In the genomic region with DNA sequence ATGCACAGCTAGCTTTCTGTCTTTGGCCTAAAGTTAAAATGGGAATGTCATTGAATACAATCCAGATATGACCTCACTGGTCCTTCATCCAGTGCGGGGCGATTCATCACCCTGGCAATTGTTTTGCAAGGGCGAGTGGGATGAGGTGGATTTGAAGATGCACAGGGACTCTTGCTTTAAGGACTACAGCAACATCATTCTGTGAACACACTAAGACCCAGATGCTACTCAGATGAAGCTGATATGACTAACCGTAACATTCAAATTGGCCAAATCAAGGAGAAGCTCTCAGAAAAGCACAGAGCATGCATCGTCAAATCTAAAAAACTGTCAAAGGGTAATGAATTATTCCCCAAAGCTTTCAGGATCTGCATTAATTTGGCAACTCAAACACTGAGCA, we compare ENCODE assay signal across 14 cellular contexts. TPM values are rescaled to one million over a fixed set of nuclear protein-coding genes. Genes with fewer than 3 reads are reported as not detected.
DNase-seq lines count a peak whose midpoint lies in the region; ATAC-seq, FAIRE-seq and TF ChIP-seq lines count a peak whose summit lies in the region.
"Had no signal": no experiment of that assay in that cellular context is flagged by ENCODE, and none has a peak within 500 bp of the region (broad histone marks: within the 10 kb centered on the region; RNA-seq: fewer than 3 reads in every experiment).

No MANE protein-coding gene starts in this region.

- H3K4me1 Mint-ChIP-seq in activated T-cell treated with anti-CD3 and anti-CD28 coated beads, Interleukin-2, amount 50 U/mL, for 72 hours (ENCODE audit: low read depth): peaks cover 25% of the 10 kb centered on the region
- peaks cover 28% of the 10 kb centered on the region for H3K4me1 Mint-ChIP-seq in activated T-cell treated with anti-CD3 and anti-CD28 coated beads, Interleukin-2, amount 50 U/mL, for 24 hours (ENCODE audit: low read depth)

- no peak for TF ChIP-seq EP300 in H1 (IDR thresholded peaks at IDR 0.05; ENCODE audit: borderline replicate concordance in 1 of 2, low read depth in 2 of 2, low read length in 2 of 2)

- no peak overlapping the region for H4K91ac ChIP-seq in H1 (replicated peaks; ENCODE audit: insufficient read length, low read length)

- H3K79me2 ChIP-seq in H1 (ENCODE audit: control insufficient read depth in 1 of 2, insufficient read depth in 2 of 2, low read length in 2 of 2): no peaks in the 10 kb centered on the region

- no peak overlapping the region for H3K23ac ChIP-seq in H1 (ENCODE audit: insufficient read length)

- no peak overlapping the region for H2BK5ac ChIP-seq in H1 (ENCODE audit: low read depth, low read length)

- TF ChIP-seq POLR2A in H1 (IDR thresholded peaks at IDR 0.05; ENCODE audit: control extremely low read depth in 1 of 2, low read depth in 2 of 2, low read length in 2 of 2): no peak
- TF ChIP-seq POLR2A in gastrocnemius medialis (IDR thresholded peaks at IDR 0.05): no peak

- no peak overlapping the region for H2AFZ ChIP-seq in H1 (ENCODE audit: low read length)

- no peaks in the 10 kb centered on the region for H3K79me1 ChIP-seq in H1 (ENCODE audit: low read depth, low read length)

- 95% methylated on average over 5 of the region's 5 CpGs; no CpG with 5 or more reads in 1 of the 2 experiments for WGBS in H1 (ENCODE audit: extremely low coverage in 1 of 2, insufficient coverage in 1 of 2, insufficient read length in 1 of 2, insufficient replicate concordance in 2 of 2, low coverage in 1 of 2, low lambda C conversion rate in 2 of 2, missing lambda C conversion rate in 1 of 2), 2 experiments
- WGBS in lung, 2 donors: 73 to 75% methylated on average over 5 of the region's 5 CpGs

- H4K20me1 ChIP-seq in H1 (replicated peaks in 1 of 2; ENCODE audit: control insufficient read depth in 1 of 2, insufficient read depth in 2 of 2, low read length in 2 of 2): no peaks in the 10 kb centered on the region

- H3K9ac ChIP-seq in H1 (replicated peaks in 1 of 4; ENCODE audit: extremely low read depth in 1 of 4, low read depth in 3 of 4, low read length in 3 of 4): no peak overlapping the region

- no peak overlapping the region for H3K4me2 ChIP-seq in H1 (ENCODE audit: insufficient read depth in 1 of 2, low read depth in 2 of 2, low read length in 2 of 2)
- H3K4me2 ChIP-seq: A549 had no signal

- no peak overlapping the region for H2BK120ac ChIP-seq in H1 (replicated peaks; ENCODE audit: low read depth, low read length)

- no peak for TF ChIP-seq RAD21 in H1 (IDR thresholded peaks at IDR 0.05 in 1 of 2, conservative IDR thresholded peaks at IDR 0.05 in 1 of 2; ENCODE audit: low read depth in 2 of 2, low read length in 2 of 2)

- H3K4me1 ChIP-seq in H1 (replicated peaks in 1 of 4; ENCODE audit: control insufficient read depth in 3 of 4, insufficient read depth in 4 of 4, low read length in 3 of 4) (peaks cover 0 to 2% (median 0%) of the 10 kb centered on the region in 4 experiments; a peak in 2 of 7 replicates), lung (ENCODE audit: control insufficient read depth in 2 of 2, insufficient read depth in 2 of 2, low read length in 2 of 2) (peaks cover 0 to 3% of the 10 kb centered on the region in 2 donors), upper lobe of right lung (peaks cover 11% of the 10 kb centered on the region), gastrocnemius medialis (no peaks in the 10 kb centered on the region)
- H3K4me1 ChIP-seq: A549 had no signal

- no peak overlapping the region for H3K4me3 Mint-ChIP-seq in activated T-cell treated with anti-CD3 and anti-CD28 coated beads, Interleukin-2, amount 50 U/mL, for 72 hours
- no peak overlapping the region for H3K4me3 Mint-ChIP-seq in activated T-cell treated with anti-CD3 and anti-CD28 coated beads, Interleukin-2, amount 50 U/mL, for 24 hours
- H3K4me3 Mint-ChIP-seq: activated CD4-positive, alpha-beta memory T cell treated with anti-CD3 and anti-CD28 coated beads, Interleukin-2, amount 10 ng/mL, durations not matched to agents 7 days and 5 days had no signal

- intact Hi-C loops in upper lobe of right lung (cut with DNase I) (no loop called here), gastrocnemius medialis (cut with DNase I; ENCODE audit: low total_unique reads) (no loop called here)

- H3K36me3 ChIP-seq in H1 (ENCODE audit: control insufficient read depth in 2 of 4, insufficient read depth in 4 of 4, low read length in 3 of 4) (no peaks in the 10 kb centered on the region), lung (ENCODE audit: control insufficient read depth in 2 of 2, insufficient read depth in 2 of 2, low read length in 2 of 2) (peaks cover 2% of the 10 kb centered on the region in 2 donors), upper lobe of right lung (no peaks in the 10 kb centered on the region), gastrocnemius medialis (no peaks in the 10 kb centered on the region)

- no peak overlapping the region for H3K18ac ChIP-seq in H1 (ENCODE audit: extremely low read depth, low read length)

- in situ Hi-C loops in gastrocnemius medialis (cut with MboI; ENCODE audit: low sequenced_read_pairs in 4 of 4): no loop called here

- H2BK12ac ChIP-seq in H1 (ENCODE audit: low read depth, low read length): no peak overlapping the region

- H3K56ac ChIP-seq in H1 (replicated peaks; ENCODE audit: insufficient read length, low read depth, low read length): no peak overlapping the region

- H3K9me3 ChIP-seq in H1 (ENCODE audit: insufficient read depth in 2 of 2, low read depth in 1 of 2, low read length in 1 of 2) (no peaks in the 10 kb centered on the region), lung (ENCODE audit: control insufficient read depth in 2 of 2, insufficient read depth in 1 of 2, low read length in 1 of 2) (no peaks in the 10 kb centered on the region), upper lobe of right lung (no peaks in the 10 kb centered on the region), gastrocnemius medialis (no peaks in the 10 kb centered on the region)
- H3K9me3 ChIP-seq: A549 had no signal

- TF ChIP-seq CTCF in H1 (IDR thresholded peaks at IDR 0.05; ENCODE audit: control extremely low read depth in 1 of 3, insufficient read depth in 1 of 3, low read depth in 1 of 3, low read length in 3 of 3) (no peak), lung (IDR thresholded peaks at IDR 0.05; ENCODE audit: control extremely low read depth, extremely low read depth) (no peak), upper lobe of right lung (IDR thresholded peaks at IDR 0.05) (no peak), gastrocnemius medialis (IDR thresholded peaks at IDR 0.05 in 4 of 5, conservative IDR thresholded peaks at IDR 0.05 in 1 of 5) (no peak)

- peak; percentile 36 to 66 for ATAC-seq in activated T-cell treated with anti-CD3 and anti-CD28 coated beads, Interleukin-2, amount 50 U/mL, for 72 hours (replicated peaks in 1 of 2)
- ATAC-seq in lung (ENCODE audit: insufficient read depth, low FRiP score): peak; percentile 11
- no peak for ATAC-seq in upper lobe of right lung
- no peak for ATAC-seq in gastrocnemius medialis
- ATAC-seq: A549, left colon had no signal

- POLR2A ChIA-PET in H1 (lab: Charles Lee; ENCODE audit: partially characterized antibody): interaction anchor here (1.0 kb wide), 1 partner anchor 12 kb away, joined by 3 read pairs; no protein-coding TSS in a partner anchor

- peaks cover 2 to 3% of the 10 kb centered on the region in 2 donors for H3K36me3 Mint-ChIP-seq in activated T-cell treated with anti-CD3 and anti-CD28 coated beads, Interleukin-2, amount 50 U/mL, for 72 hours (ENCODE audit: insufficient read depth in 2 of 2)
- peaks cover 9% of the 10 kb centered on the region for H3K36me3 Mint-ChIP-seq in activated T-cell treated with anti-CD3 and anti-CD28 coated beads, Interleukin-2, amount 50 U/mL, for 24 hours (ENCODE audit: low read depth)

- H3K4me3 ChIP-seq in H1 (ENCODE audit: extremely low read depth in 1 of 4, insufficient read depth in 2 of 4, low read depth in 3 of 4, low read length in 4 of 4) (no peak overlapping the region), lung (no peak overlapping the region), upper lobe of right lung (no peak overlapping the region), gastrocnemius medialis (no peak overlapping the region)
- H3K4me3 ChIP-seq: A549 had no signal

- no peak overlapping the region for H4K8ac ChIP-seq in H1 (ENCODE audit: extremely low read depth, insufficient read depth, low read length)

- no peak overlapping the region for H3K4ac ChIP-seq in H1 (replicated peaks; ENCODE audit: insufficient read length, low read depth, low read length)

- H3K27ac Mint-ChIP-seq in activated T-cell treated with anti-CD3 and anti-CD28 coated beads, Interleukin-2, amount 50 U/mL, for 72 hours: no peak overlapping the region
- no peak overlapping the region for H3K27ac Mint-ChIP-seq in activated T-cell treated with anti-CD3 and anti-CD28 coated beads, Interleukin-2, amount 50 U/mL, for 24 hours
- H3K27ac Mint-ChIP-seq: activated CD4-positive, alpha-beta memory T cell treated with anti-CD3 and anti-CD28 coated beads, Interleukin-2, amount 10 ng/mL, durations not matched to agents 7 days and 5 days had no signal

- CTCF ChIA-PET in H1 (lab: Charles Lee; ENCODE audit: partially characterized antibody): interaction anchor here (1.0 to 1.7 kb wide), 3 partner anchors 12 to 329 kb away, joined by 3 to 12 read pairs (median 5); no protein-coding TSS in a partner anchor

- H2AK5ac ChIP-seq in H1 (ENCODE audit: low read depth, low read length): no peak overlapping the region

- H3K27me3 ChIP-seq in H1 (replicated peaks in 1 of 4; ENCODE audit: control insufficient read depth in 3 of 4, extremely low read depth in 1 of 4, insufficient read depth in 3 of 4, low read length in 3 of 4) (no peaks in the 10 kb centered on the region), lung (ENCODE audit: control insufficient read depth, insufficient read depth) (no peaks in the 10 kb centered on the region), upper lobe of right lung (no peaks in the 10 kb centered on the region), gastrocnemius medialis (no peaks in the 10 kb centered on the region)

- H4K5ac ChIP-seq in H1 (ENCODE audit: insufficient read length, low read depth, low read length): no peak overlapping the region

- H3K9me3 Mint-ChIP-seq in activated T-cell treated with anti-CD3 and anti-CD28 coated beads, Interleukin-2, amount 50 U/mL, for 72 hours: peaks cover 0 to 2% of the 10 kb centered on the region in 2 donors
- no peaks in the 10 kb centered on the region for H3K9me3 Mint-ChIP-seq in activated T-cell treated with anti-CD3 and anti-CD28 coated beads, Interleukin-2, amount 50 U/mL, for 24 hours
- H3K9me3 Mint-ChIP-seq: activated CD4-positive, alpha-beta memory T cell treated with anti-CD3 and anti-CD28 coated beads, Interleukin-2, amount 10 ng/mL, durations not matched to agents 7 days and 5 days had no signal

- no peak overlapping the region for H2BK15ac ChIP-seq in H1 (ENCODE audit: low read length)

- H3K27ac ChIP-seq in H1 (ENCODE audit: low read depth, low read length) (no peak overlapping the region), lung (ENCODE audit: low read depth in 1 of 2, low read length in 1 of 2) (peak overlapping the region in 1 of 2 donors; percentile 11), upper lobe of right lung (peak overlapping the region; percentile 25), gastrocnemius medialis (no peak overlapping the region)
- H3K27ac ChIP-seq: A549, epithelial cell of prostate had no signal

- no peaks in the 10 kb centered on the region for H3K23me2 ChIP-seq in H1 (ENCODE audit: low read depth, low read length)

- H3K14ac ChIP-seq in H1 (ENCODE audit: insufficient read length): no peak overlapping the region

- peak; percentile 7 for FAIRE-seq in H1 (lab: Jason Lieb, UNC)
- FAIRE-seq: A549 had no signal

- DNase-seq in activated T-cell treated with anti-CD3 and anti-CD28 coated beads, Interleukin-2, amount 50 U/mL, for 72 hours: no peak
- no peak for DNase-seq in activated T-cell treated with anti-CD3 and anti-CD28 coated beads, Interleukin-2, amount 50 U/mL, for 24 hours
- DNase-seq in H1 (ENCODE audit: low read depth in 1 of 2, low spot score in 2 of 2) (no peak), lung (ENCODE audit: low spot score) (no peak), upper lobe of right lung (no peak), OCI-M1 (lab: John Stamatoyannopoulos, UW) (no peak), KG1 (lab: John Stamatoyannopoulos, UW) (no peak), gastrocnemius medialis (no peak)
- DNase-seq: activated CD4-positive, alpha-beta memory T cell treated with anti-CD3 and anti-CD28 coated beads, Interleukin-2, amount 10 ng/mL, durations not matched to agents 7 days and 5 days; GDM1; left colon had no signal

- H3K27me3 Mint-ChIP-seq in activated T-cell treated with anti-CD3 and anti-CD28 coated beads, Interleukin-2, amount 50 U/mL, for 72 hours (ENCODE audit: low read depth): no peaks in the 10 kb centered on the region
- no peaks in the 10 kb centered on the region for H3K27me3 Mint-ChIP-seq in activated T-cell treated with anti-CD3 and anti-CD28 coated beads, Interleukin-2, amount 50 U/mL, for 24 hours
- H3K27me3 Mint-ChIP-seq: activated CD4-positive, alpha-beta memory T cell treated with anti-CD3 and anti-CD28 coated beads, Interleukin-2, amount 10 ng/mL, durations not matched to agents 7 days and 5 days had no signal

- H2BK20ac ChIP-seq in H1 (ENCODE audit: low read length): no peak overlapping the region

RNA-seq across cellular contexts. Expression of a gene that starts 12.8 kb away (rescaled TPM):
- not detected for total RNA-seq in activated T-cell treated with anti-CD3 and anti-CD28 coated beads, Interleukin-2, amount 50 U/mL, for 72 hours
- not detected in 2 replicates for total RNA-seq in H1 (2021; fragmentation: NEBNext Ultra II Directional; extraction: Animal tissue kit (Norgen Biotek cat#: 25700))
- 0.06 TPM in 1 of 2 replicates, not detected in the other for polyA plus RNA-seq in H1 (2011; rRNA removed)
- not detected for polyA plus RNA-seq in H1 (2011; cell fraction: cytosol; rRNA removed)
- polyA plus RNA-seq in H1 (2011; cell fraction: nucleus; rRNA removed): not detected
- polyA plus RNA-seq in H1 (2012, experiment 1 of 2): not detected in 4 replicates
- not detected for polyA plus RNA-seq in H1 (2012, experiment 2 of 2)
- not detected for polyA plus RNA-seq in H1 (2013, experiment 1 of 2)
- not detected for polyA plus RNA-seq in H1 (2013, experiment 2 of 2)
- polyA minus RNA-seq in H1 (2011; rRNA and poly(A)+ RNA removed): not detected in 2 replicates
- not detected for polyA minus RNA-seq in H1 (2011; cell fraction: cytosol; rRNA and poly(A)+ RNA removed)
- polyA minus RNA-seq in H1 (2011; cell fraction: nucleus; rRNA and poly(A)+ RNA removed): not detected
- total RNA-seq in lung: 10 to 100 TPM in 1 of 2 donors, under 1 TPM in 1; 0.80 to 12.5 TPM
- polyA plus RNA-seq in lung: under 1 TPM; 0.31 to 0.66 TPM
- total RNA-seq in upper lobe of right lung: not detected
- not detected for total RNA-seq in gastrocnemius medialis
- total RNA-seq: activated CD4-positive, alpha-beta memory T cell treated with anti-CD3 and anti-CD28 coated beads, Interleukin-2, amount 10 ng/mL, durations not matched to agents 7 days and 5 days; renal cortical epithelial cell had no signal
- polyA plus RNA-seq: A549 had no signal

RNA-seq across cellular contexts. Expression of a gene that starts 47.7 kb away (rescaled TPM):
- 10 to 100 TPM; 19.1 to 33.3 TPM for total RNA-seq in activated T-cell treated with anti-CD3 and anti-CD28 coated beads, Interleukin-2, amount 50 U/mL, for 72 hours
- total RNA-seq in H1 (2021; fragmentation: NEBNext Ultra II Directional; extraction: Animal tissue kit (Norgen Biotek cat#: 25700)): 12.8 and 13.3 TPM in 2 replicates
- polyA plus RNA-seq in H1 (2011; rRNA removed) (8.2 and 9.3 TPM in 2 replicates), lung (1 to 10 TPM; 3.7 to 8.6 TPM)
- polyA plus RNA-seq in H1 (2011; cell fraction: cytosol; rRNA removed): 10.5 TPM
- polyA plus RNA-seq in H1 (2011; cell fraction: nucleus; rRNA removed): 9.2 TPM
- 9.1 to 11.0 TPM (median 10.1 TPM) in 4 replicates for polyA plus RNA-seq in H1 (2012, experiment 1 of 2)
- 2.8 TPM for polyA plus RNA-seq in H1 (2012, experiment 2 of 2)
- polyA plus RNA-seq in H1 (2013, experiment 1 of 2): 10.7 TPM
- 11.5 TPM for polyA plus RNA-seq in H1 (2013, experiment 2 of 2)
- polyA minus RNA-seq in H1 (2011; rRNA and poly(A)+ RNA removed): 13.1 and 18.0 TPM in 2 replicates
- 10.3 TPM for polyA minus RNA-seq in H1 (2011; cell fraction: cytosol; rRNA and poly(A)+ RNA removed)
- polyA minus RNA-seq in H1 (2011; cell fraction: nucleus; rRNA and poly(A)+ RNA removed): 11.0 TPM
- total RNA-seq in lung (10 to 100 TPM; 14.6 to 15.3 TPM), upper lobe of right lung (11.3 TPM), gastrocnemius medialis (1 to 10 TPM; 1.8 to 6.2 (median 1.9) TPM)

RNA-seq across cellular contexts. Expression of a gene that starts 48.5 kb away (rescaled TPM):
- 1 to 10 TPM; 4.4 to 5.9 TPM for total RNA-seq in activated T-cell treated with anti-CD3 and anti-CD28 coated beads, Interleukin-2, amount 50 U/mL, for 72 hours
- total RNA-seq in H1 (2021; fragmentation: NEBNext Ultra II Directional; extraction: Animal tissue kit (Norgen Biotek cat#: 25700)): not detected in 2 replicates
- 0.12 TPM in 1 of 2 replicates, not detected in the other for polyA plus RNA-seq in H1 (2011; rRNA removed)
- polyA plus RNA-seq in H1 (2011; cell fraction: cytosol; rRNA removed): not detected
- 0.20 TPM for polyA plus RNA-seq in H1 (2011; cell fraction: nucleus; rRNA removed)
- not detected in 4 replicates for polyA plus RNA-seq in H1 (2012, experiment 1 of 2)
- not detected for polyA plus RNA-seq in H1 (2012, experiment 2 of 2)
- polyA plus RNA-seq in H1 (2013, experiment 1 of 2): not detected
- polyA plus RNA-seq in H1 (2013, experiment 2 of 2): not detected
- polyA minus RNA-seq in H1 (2011; rRNA and poly(A)+ RNA removed): not detected in 2 replicates
- not detected for polyA minus RNA-seq in H1 (2011; cell fraction: cytosol; rRNA and poly(A)+ RNA removed)
- polyA minus RNA-seq in H1 (2011; cell fraction: nucleus; rRNA and poly(A)+ RNA removed): not detected
- total RNA-seq in lung: not detected
- polyA plus RNA-seq in lung: under 1 TPM; 0.08 to 0.10 TPM
- not detected for total RNA-seq in upper lobe of right lung
- total RNA-seq in gastrocnemius medialis: not detected
- total RNA-seq: activated CD4-positive, alpha-beta memory T cell treated with anti-CD3 and anti-CD28 coated beads, Interleukin-2, amount 10 ng/mL, durations not matched to agents 7 days and 5 days; left colon; renal cortical epithelial cell had no signal
- polyA plus RNA-seq: A549 had no signal

Comparison
In these comparisons a context has a peak if more than half of its experiments do, and no peak if none do; other contexts are left out.
1. ATAC-seq: peak in activated T-cell treated with anti-CD3 and anti-CD28 coated beads, Interleukin-2, amount 50 U/mL, for 72 hours (2 of 2) and lung (single experiment); none in upper lobe of right lung (single experiment) and gastrocnemius medialis (0 of 2).